Comparison of ENCODE assay signal across 8 cellular contexts in the genomic region with DNA sequence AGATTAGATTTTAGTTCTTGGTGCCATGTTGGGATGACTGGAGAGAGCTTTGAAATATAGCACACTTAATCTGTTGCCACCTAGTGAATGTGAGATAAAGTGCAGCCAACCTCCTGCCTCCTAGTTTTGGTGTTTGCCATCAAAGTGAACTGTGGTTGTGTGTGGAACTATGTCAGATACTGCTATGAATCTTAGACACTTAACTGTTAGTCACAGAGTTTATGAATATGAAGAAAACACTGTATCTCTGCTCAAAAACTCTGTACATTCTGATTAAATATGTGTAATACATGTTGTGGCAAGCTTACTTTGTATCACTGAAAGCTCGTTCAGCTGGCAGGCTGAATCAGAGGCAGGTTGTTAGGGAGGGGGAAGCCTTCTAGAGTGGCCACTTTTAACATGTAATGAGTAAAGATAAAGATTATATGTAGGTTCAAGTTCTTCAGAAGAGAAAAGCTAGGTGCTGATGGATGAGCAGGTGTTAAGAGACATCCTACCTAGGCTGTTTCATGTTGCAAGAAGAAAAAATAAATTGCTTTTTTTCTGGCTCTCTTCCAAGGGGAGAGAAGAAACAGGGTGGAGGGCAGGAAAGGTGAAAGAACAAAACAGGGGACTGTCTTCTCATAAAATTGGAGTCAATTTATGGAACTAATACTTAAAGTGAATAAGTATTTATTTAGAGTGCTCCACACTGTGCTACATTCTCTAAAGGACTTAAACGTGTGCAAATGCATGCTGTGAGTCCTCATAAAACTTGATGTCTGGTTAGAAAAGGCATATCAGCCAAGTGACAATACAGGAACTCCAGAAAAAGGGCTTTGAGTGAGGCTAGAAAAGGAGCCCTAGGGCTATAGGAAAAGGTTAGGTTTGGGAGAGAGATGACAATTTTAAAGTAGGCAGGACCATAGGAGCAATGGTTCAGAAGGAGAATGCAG. TPM values are rescaled to one million over a fixed set of nuclear protein-coding genes. Genes with fewer than 3 reads are reported as not detected.
A peak's percentile ranks its signal among the peaks of the same experiment; 100 is the strongest.
DNase-seq lines count a peak whose midpoint lies in the region; ATAC-seq and TF ChIP-seq lines count a peak whose summit lies in the region.

No MANE protein-coding gene starts in this region.

- WGBS in adrenal gland, 4 donors, result 40 to 62% (median 58%) methylated on average over 2 of the region's 2 CpGs

- H3K27me3 ChIP-seq in adrenal gland (no peaks in the 10 kb centered on the region), left lung (no peaks in the 10 kb centered on the region)

- intact Hi-C loops in adrenal gland (cut with DNase I), result no loop called here
- intact Hi-C loops in left lung (cut with DNase I), result no loop called here

- TF ChIP-seq CTCF in adrenal gland (IDR thresholded peaks at IDR 0.05) (peak in 5 of 6 experiments; percentile 33 to 49 (median 46)), left lung (IDR thresholded peaks at IDR 0.05) (peak in 1 of 2 donors; percentile 23)

- no peak for TF ChIP-seq POLR2A in adrenal gland (IDR thresholded peaks at IDR 0.05)

- no peaks in the 10 kb centered on the region for H3K4me1 ChIP-seq in adrenal gland (replicated peaks in 1 of 2)
- H3K4me1 ChIP-seq in left lung, result no peaks in the 10 kb centered on the region

- DNase-seq in NCI-H2107 treated with DMSO at 0.1 percent for 48 hours (lab: John Stamatoyannopoulos, UW; ENCODE audit: unreplicated experiment), result peak; percentile 42
- DNase-seq in NCI-H2107 (lab: John Stamatoyannopoulos, UW), result no peak
- DNase-seq in M059J (ENCODE audit: low read depth), result peak; percentile 73
- peak in 1 of 7 donors; percentile 41 for DNase-seq in adrenal gland
- no peak for DNase-seq in left lung

- H3K9me3 ChIP-seq in adrenal gland (replicated peaks in 1 of 3) (no peaks in the 10 kb centered on the region), left lung (no peaks in the 10 kb centered on the region)

- H3K4me3 ChIP-seq in adrenal gland (no peak overlapping the region), left lung (no peak overlapping the region)

- ATAC-seq in left lung (peak; percentile 76), HG02870 (IDR thresholded peaks at IDR 0.05; ENCODE audit: unreplicated experiment) (no peak), GM21367 (IDR thresholded peaks at IDR 0.05; ENCODE audit: unreplicated experiment) (no peak), HG02642 (IDR thresholded peaks at IDR 0.05; ENCODE audit: poor library complexity, unreplicated experiment) (no peak)

- H3K27ac ChIP-seq in adrenal gland (no peak overlapping the region), left lung (no peak overlapping the region)

- H3K36me3 ChIP-seq in adrenal gland (replicated peaks in 1 of 2), result no peaks in the 10 kb centered on the region
- no peaks in the 10 kb centered on the region for H3K36me3 ChIP-seq in left lung

RNA-seq across cellular contexts. Expression of gene LAMB1, which starts 14.1 kb away (rescaled TPM):
- 112 and 225 TPM in 2 replicates for total RNA-seq in M059J (2014; rRNA removed; shearing (Covaris generic))
- total RNA-seq in adrenal gland, result 100 to 1,000 TPM in 1 of 8 donors, 10 to 100 TPM in 7; 48.6 to 114 (median 85.6) TPM
- polyA plus RNA-seq in adrenal gland, result 100 to 1,000 TPM in 2 of 3 donors, 10 to 100 TPM in 1; 73.6 to 164 (median 144) TPM
- 100 to 1,000 TPM; 175 to 187 TPM for total RNA-seq in left lung

Comparison
In these comparisons a context has a peak if more than half of its experiments do, and no peak if none do; other contexts are left out.
1. DNase-seq: peak in NCI-H2107 treated with DMSO at 0.1 percent for 48 hours (single experiment) and M059J (single experiment); none in NCI-H2107 (single experiment) and left lung (0 of 2).